Comparison of ENCODE assay signal across 26 cellular contexts in the genomic region with DNA sequence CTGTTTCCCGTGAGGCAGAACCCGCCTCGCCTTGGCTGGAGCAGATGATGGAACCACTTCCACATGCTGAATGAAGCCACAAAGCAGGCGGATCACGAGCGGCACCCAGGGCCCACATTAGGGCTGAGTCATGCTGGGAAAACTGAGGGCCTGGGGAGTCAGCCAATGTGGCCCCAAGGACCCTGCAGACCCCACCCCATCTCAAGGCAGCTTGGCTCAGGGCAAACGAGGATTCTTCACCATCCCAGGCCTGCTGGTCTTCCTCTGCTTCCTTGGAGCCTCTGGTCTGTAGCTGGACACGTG.
"Had no signal": no experiment of that assay in that cellular context is flagged by ENCODE, and none has a peak within 500 bp of the region (broad histone marks: within the 10 kb centered on the region; RNA-seq: fewer than 3 reads in every experiment).

No MANE protein-coding gene starts in this region.

- H3K4me2 ChIP-seq: smooth muscle cell had no signal

- H3K36me3 Mint-ChIP-seq: naive B cell; naive thymus-derived CD8-positive, alpha-beta T cell; natural killer cell treated with Interleukin-12 subunit alpha and Interleukin-12 subunit beta and Interleukin-15 and Interleukin-18, amount 100 ng/mL, for 72 hours; stimulated activated effector memory CD8-positive, alpha-beta T cell treated with anti-CD3 and anti-CD28 coated beads, Interleukin-12 subunit alpha, Interleukin-12 subunit beta, amount 100 ng/mL, for 72 hours; stimulated activated naive B cell treated with anti-CD40 and anti-IgM and Interleukin-4, amounts not matched to agents 10 μg/mL and 1 μg/mL and 100 μg/mL, for 72 hours had no signal

- H3K9me3 Mint-ChIP-seq: naive thymus-derived CD8-positive, alpha-beta T cell; nephron progenitor cell; neural crest cell; stimulated activated effector memory CD8-positive, alpha-beta T cell treated with anti-CD3 and anti-CD28 coated beads, Interleukin-12 subunit alpha, Interleukin-12 subunit beta, amount 100 ng/mL, for 72 hours; stimulated activated naive B cell treated with anti-CD40 and anti-IgM and Interleukin-4, amounts not matched to agents 10 μg/mL and 1 μg/mL and 100 μg/mL, for 72 hours; stimulated activated naive CD8-positive, alpha-beta T cell treated with anti-CD3 and anti-CD28 coated beads, Interleukin-15, Interleukin-2, amounts not matched to agents 100 ng/mL and 50 ng/mL, for 24 hours had no signal

- H3K4me1 Mint-ChIP-seq: neural crest cell; stimulated activated effector memory CD8-positive, alpha-beta T cell treated with anti-CD3 and anti-CD28 coated beads, Interleukin-12 subunit alpha, Interleukin-12 subunit beta, amount 100 ng/mL, for 72 hours; stimulated activated naive B cell treated with anti-CD40 and anti-IgM and Interleukin-4, amounts not matched to agents 10 μg/mL and 1 μg/mL and 100 μg/mL, for 72 hours had no signal

- DNase-seq: naive B cell; naive thymus-derived CD8-positive, alpha-beta T cell; nephron progenitor cell; nucleus accumbens; psoas muscle; right cardiac atrium; right lobe of liver; stimulated activated CD4-positive, alpha-beta T cell treated with anti-CD3 and anti-CD28 coated beads, Interleukin-2, amount 100 ng/mL, for 48 hours; stimulated activated naive B cell treated with anti-CD40 and anti-IgM and Interleukin-4, amounts not matched to agents 10 μg/mL and 1 μg/mL and 100 μg/mL, for 72 hours; stimulated activated naive CD4-positive, alpha-beta T cell treated with Interleukin-2 at 50 U/mL for 16 hours; stomach; thyroid gland; trophoblast cell; upper lobe of left lung; uterus had no signal

- H3K27me3 ChIP-seq: neutrophil, pancreas, right lobe of liver, thyroid gland, tibial nerve, upper lobe of left lung, uterus had no signal

- H3K4me3 Mint-ChIP-seq: naive B cell; naive thymus-derived CD8-positive, alpha-beta T cell; natural killer cell treated with Interleukin-12 subunit alpha and Interleukin-12 subunit beta and Interleukin-15 and Interleukin-18, amount 100 ng/mL, for 72 hours; nephron progenitor cell; neural crest cell; stimulated activated effector memory CD8-positive, alpha-beta T cell treated with anti-CD3 and anti-CD28 coated beads, Interleukin-12 subunit alpha, Interleukin-12 subunit beta, amount 100 ng/mL, for 72 hours; stimulated activated naive B cell treated with anti-CD40 and anti-IgM and Interleukin-4, amounts not matched to agents 10 μg/mL and 1 μg/mL and 100 μg/mL, for 72 hours; stimulated activated naive CD8-positive, alpha-beta T cell treated with anti-CD3 and anti-CD28 coated beads, Interleukin-15, Interleukin-2, amounts not matched to agents 100 ng/mL and 50 ng/mL, for 24 hours had no signal

- H3K27me3 Mint-ChIP-seq: naive B cell; natural killer cell treated with Interleukin-12 subunit alpha and Interleukin-12 subunit beta and Interleukin-15 and Interleukin-18, amount 100 ng/mL, for 72 hours; stimulated activated naive B cell treated with anti-CD40 and anti-IgM and Interleukin-4, amounts not matched to agents 10 μg/mL and 1 μg/mL and 100 μg/mL, for 72 hours; stimulated activated naive CD8-positive, alpha-beta T cell treated with anti-CD3 and anti-CD28 coated beads, Interleukin-15, Interleukin-2, amounts not matched to agents 100 ng/mL and 50 ng/mL, for 24 hours had no signal

- H3K9me3 ChIP-seq: neutrophil, pancreas, psoas muscle, right lobe of liver, stomach, thoracic aorta, thyroid gland, upper lobe of left lung, uterus had no signal

- H3K27ac ChIP-seq: neutrophil, pancreas, psoas muscle, right lobe of liver, skin epidermis, stomach, thoracic aorta, thyroid gland, tibial nerve, upper lobe of left lung, uterus had no signal

- H3K4me3 ChIP-seq: pancreas, psoas muscle, right lobe of liver, skin epidermis, smooth muscle cell, stomach, thoracic aorta, thyroid gland, tibial nerve, upper lobe of left lung, uterus had no signal

- ATAC-seq: naive thymus-derived CD8-positive, alpha-beta T cell; natural killer cell treated with Interleukin-12 subunit alpha and Interleukin-12 subunit beta and Interleukin-15 and Interleukin-18, amount 100 ng/mL, for 72 hours; pancreas; psoas muscle; right cardiac atrium; right lobe of liver; stimulated activated naive B cell treated with anti-CD40 and anti-IgM and Interleukin-4, amounts not matched to agents 10 μg/mL and 1 μg/mL and 100 μg/mL, for 72 hours had no signal

- H3K4me1 ChIP-seq: pancreas, psoas muscle, right lobe of liver, stomach, thyroid gland, tibial nerve, upper lobe of left lung, uterus had no signal

- FAIRE-seq: pancreas had no signal

- H3K36me3 ChIP-seq: neutrophil, pancreas, right lobe of liver, stomach, thoracic aorta, thyroid gland, tibial nerve, upper lobe of left lung, uterus had no signal

- H3K27ac Mint-ChIP-seq: naive B cell; natural killer cell treated with Interleukin-12 subunit alpha and Interleukin-12 subunit beta and Interleukin-15 and Interleukin-18, amount 100 ng/mL, for 72 hours; nephron progenitor cell; progenitor cell of endocrine pancreas; stimulated activated effector memory CD8-positive, alpha-beta T cell treated with anti-CD3 and anti-CD28 coated beads, Interleukin-12 subunit alpha, Interleukin-12 subunit beta, amount 100 ng/mL, for 72 hours; stimulated activated naive B cell treated with anti-CD40 and anti-IgM and Interleukin-4, amounts not matched to agents 10 μg/mL and 1 μg/mL and 100 μg/mL, for 72 hours; stimulated activated naive CD8-positive, alpha-beta T cell treated with anti-CD3 and anti-CD28 coated beads, Interleukin-15, Interleukin-2, amounts not matched to agents 100 ng/mL and 50 ng/mL, for 24 hours had no signal
